In the genomic region with DNA sequence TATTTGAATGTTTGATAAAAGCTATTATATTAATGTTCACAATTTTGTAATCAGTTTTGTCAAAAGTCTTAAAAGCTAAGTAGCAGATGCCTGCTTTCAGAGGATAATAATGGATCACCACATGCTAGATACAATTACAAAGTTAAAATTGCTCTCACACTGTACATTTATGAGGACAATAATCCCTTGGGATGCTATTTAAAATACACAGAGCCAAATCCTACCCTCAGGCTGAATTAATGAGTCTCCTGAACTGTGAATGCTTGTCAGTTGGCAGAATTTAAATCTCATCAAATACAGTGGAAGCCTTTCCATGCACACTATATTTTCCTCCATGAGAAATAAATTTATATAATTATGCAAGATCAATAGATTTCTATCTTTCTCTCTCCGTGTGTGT, we compare ENCODE assay signal across 19 cellular contexts.
DNase-seq lines count a peak whose midpoint lies in the region; ATAC-seq lines count a peak whose summit lies in the region.
"Had no signal": no experiment of that assay in that cellular context is flagged by ENCODE, and none has a peak within 500 bp of the region (broad histone marks: within the 10 kb centered on the region; RNA-seq: fewer than 3 reads in every experiment).

No MANE protein-coding gene starts in this region.

- intact Hi-C loops in CD4-positive, alpha-beta memory T cell (cut with micrococcal nuclease): no loop called here

- H3K9me3 ChIP-seq in CD4-positive, alpha-beta memory T cell (ENCODE audit: control insufficient read depth in 1 of 2, low read length in 2 of 2): no peaks in the 10 kb centered on the region

- no peaks in the 10 kb centered on the region for H3K4me1 ChIP-seq in CD4-positive, alpha-beta memory T cell (ENCODE audit: insufficient read depth, low read length)

- H3K27me3 ChIP-seq in CD4-positive, alpha-beta memory T cell (ENCODE audit: insufficient read depth, low read length): no peaks in the 10 kb centered on the region

- peaks cover 10 to 11% of the 10 kb centered on the region in 2 donors for H3K27me3 Mint-ChIP-seq in CD4-positive, alpha-beta memory T cell
- H3K27me3 Mint-ChIP-seq: IgD-negative memory B cell had no signal

- peaks cover 0 to 7% (median 2%) of the 10 kb centered on the region in 8 donors for H3K9me3 Mint-ChIP-seq in CD4-positive, alpha-beta memory T cell

- no peak for ATAC-seq in GM21390 (IDR thresholded peaks at IDR 0.05; ENCODE audit: unreplicated experiment)
- ATAC-seq: GM12878, HCT116, T-cell had no signal

- CTCF ChIA-PET in CD4-positive, alpha-beta memory T cell (lab: Charles Lee; ENCODE audit: partially characterized antibody): no interaction called here

- no peaks in the 10 kb centered on the region for H3K4me1 Mint-ChIP-seq in CD4-positive, alpha-beta memory T cell
- H3K4me1 Mint-ChIP-seq: IgD-negative memory B cell, T-cell had no signal

- no peak overlapping the region for H3K27ac ChIP-seq in CD4-positive, alpha-beta memory T cell (ENCODE audit: low read depth, low read length)
- H3K27ac ChIP-seq: 22Rv1 had no signal

- no peaks in the 10 kb centered on the region for H3K36me3 Mint-ChIP-seq in CD4-positive, alpha-beta memory T cell
- H3K36me3 Mint-ChIP-seq: IgD-negative memory B cell, T-cell had no signal

- no peak overlapping the region for H3K4me3 Mint-ChIP-seq in CD4-positive, alpha-beta memory T cell
- H3K4me3 Mint-ChIP-seq: IgD-negative memory B cell, T-cell had no signal

- H3K27ac Mint-ChIP-seq in CD4-positive, alpha-beta memory T cell: no peak overlapping the region
- H3K27ac Mint-ChIP-seq: IgD-negative memory B cell, T-cell had no signal

- DNase-seq in NCI-H1105 treated with DMSO at 0.1 percent for 48 hours (lab: John Stamatoyannopoulos, UW): peak; percentile 51
- no peak for DNase-seq in NCI-H1105 (lab: John Stamatoyannopoulos, UW)
- peak; percentile 4 for DNase-seq in NCI-H1694 (lab: John Stamatoyannopoulos, UW)
- DNase-seq in NCI-H526 treated with DMSO at 0.1 percent for 48 hours (lab: John Stamatoyannopoulos, UW): peak; percentile 96
- DNase-seq in SK-N-DZ (ENCODE audit: low spot score): no peak
- no peak for DNase-seq in CD4-positive, alpha-beta memory T cell
- DNase-seq: ACHN, NCI-H1048, NCI-H146, NCI-H2029 treated with DMSO at 0.1 percent for 48 hours, NCI-H2171 treated with DMSO at 0.1 percent for 48 hours, NCI-H345, SIG-M5, T-cell had no signal

- POLR2A ChIA-PET in CD4-positive, alpha-beta memory T cell (lab: Charles Lee; ENCODE audit: partially characterized antibody): no interaction called here

- H3K36me3 ChIP-seq in CD4-positive, alpha-beta memory T cell (ENCODE audit: insufficient read depth, low read length): no peaks in the 10 kb centered on the region

- no peak overlapping the region for H3K4me3 ChIP-seq in CD4-positive, alpha-beta memory T cell (ENCODE audit: low read length in 2 of 2)
- H3K4me3 ChIP-seq: GM12878 had no signal

Comparison
In these comparisons a context has a peak if more than half of its experiments do, and no peak if none do; other contexts are left out.
1. DNase-seq: peak in NCI-H1105 treated with DMSO at 0.1 percent for 48 hours (single experiment), NCI-H1694 (single experiment) and NCI-H526 treated with DMSO at 0.1 percent for 48 hours (single experiment); none in NCI-H1105 (single experiment), SK-N-DZ (single experiment) and CD4-positive, alpha-beta memory T cell (0 of 5).